Comparison of ENCODE assay signal across 1 cellular context in the genomic region with DNA sequence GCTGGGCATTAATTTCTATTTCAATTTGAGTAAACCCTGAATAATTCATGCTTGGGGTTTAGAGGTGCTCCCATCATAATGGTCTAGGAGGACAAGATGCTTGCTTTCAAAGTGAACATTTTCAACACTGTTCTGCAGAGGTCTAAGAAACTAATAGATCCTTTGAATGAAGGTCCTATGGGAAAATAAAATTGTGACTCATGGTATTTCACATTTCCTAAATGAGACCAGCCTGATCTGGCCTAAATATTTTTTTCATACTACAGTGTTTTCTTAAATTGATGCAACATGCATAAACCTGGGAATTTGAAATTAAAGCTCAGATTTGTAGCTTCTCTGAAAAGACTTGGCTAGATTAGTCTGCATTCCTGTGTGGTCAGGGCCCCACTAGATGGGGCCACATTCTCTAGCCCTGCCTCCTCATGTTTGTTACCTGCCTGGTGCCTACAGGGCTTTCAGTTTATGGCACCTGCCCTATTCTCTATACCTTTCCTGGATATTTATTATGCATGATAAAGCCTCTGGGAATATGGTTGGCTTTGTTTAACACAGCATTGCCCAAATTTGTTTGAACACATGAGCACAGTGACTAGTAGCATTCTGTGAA.
TF ChIP-seq lines count a peak whose summit lies in the region.

No MANE protein-coding gene starts in this region.

TF ChIP-seq in GM23338, 12 proteins besides CTCF, POLR2A, EP300 and RAD21 (continued from another document):
- TF ChIP-seq, protein P1, sequence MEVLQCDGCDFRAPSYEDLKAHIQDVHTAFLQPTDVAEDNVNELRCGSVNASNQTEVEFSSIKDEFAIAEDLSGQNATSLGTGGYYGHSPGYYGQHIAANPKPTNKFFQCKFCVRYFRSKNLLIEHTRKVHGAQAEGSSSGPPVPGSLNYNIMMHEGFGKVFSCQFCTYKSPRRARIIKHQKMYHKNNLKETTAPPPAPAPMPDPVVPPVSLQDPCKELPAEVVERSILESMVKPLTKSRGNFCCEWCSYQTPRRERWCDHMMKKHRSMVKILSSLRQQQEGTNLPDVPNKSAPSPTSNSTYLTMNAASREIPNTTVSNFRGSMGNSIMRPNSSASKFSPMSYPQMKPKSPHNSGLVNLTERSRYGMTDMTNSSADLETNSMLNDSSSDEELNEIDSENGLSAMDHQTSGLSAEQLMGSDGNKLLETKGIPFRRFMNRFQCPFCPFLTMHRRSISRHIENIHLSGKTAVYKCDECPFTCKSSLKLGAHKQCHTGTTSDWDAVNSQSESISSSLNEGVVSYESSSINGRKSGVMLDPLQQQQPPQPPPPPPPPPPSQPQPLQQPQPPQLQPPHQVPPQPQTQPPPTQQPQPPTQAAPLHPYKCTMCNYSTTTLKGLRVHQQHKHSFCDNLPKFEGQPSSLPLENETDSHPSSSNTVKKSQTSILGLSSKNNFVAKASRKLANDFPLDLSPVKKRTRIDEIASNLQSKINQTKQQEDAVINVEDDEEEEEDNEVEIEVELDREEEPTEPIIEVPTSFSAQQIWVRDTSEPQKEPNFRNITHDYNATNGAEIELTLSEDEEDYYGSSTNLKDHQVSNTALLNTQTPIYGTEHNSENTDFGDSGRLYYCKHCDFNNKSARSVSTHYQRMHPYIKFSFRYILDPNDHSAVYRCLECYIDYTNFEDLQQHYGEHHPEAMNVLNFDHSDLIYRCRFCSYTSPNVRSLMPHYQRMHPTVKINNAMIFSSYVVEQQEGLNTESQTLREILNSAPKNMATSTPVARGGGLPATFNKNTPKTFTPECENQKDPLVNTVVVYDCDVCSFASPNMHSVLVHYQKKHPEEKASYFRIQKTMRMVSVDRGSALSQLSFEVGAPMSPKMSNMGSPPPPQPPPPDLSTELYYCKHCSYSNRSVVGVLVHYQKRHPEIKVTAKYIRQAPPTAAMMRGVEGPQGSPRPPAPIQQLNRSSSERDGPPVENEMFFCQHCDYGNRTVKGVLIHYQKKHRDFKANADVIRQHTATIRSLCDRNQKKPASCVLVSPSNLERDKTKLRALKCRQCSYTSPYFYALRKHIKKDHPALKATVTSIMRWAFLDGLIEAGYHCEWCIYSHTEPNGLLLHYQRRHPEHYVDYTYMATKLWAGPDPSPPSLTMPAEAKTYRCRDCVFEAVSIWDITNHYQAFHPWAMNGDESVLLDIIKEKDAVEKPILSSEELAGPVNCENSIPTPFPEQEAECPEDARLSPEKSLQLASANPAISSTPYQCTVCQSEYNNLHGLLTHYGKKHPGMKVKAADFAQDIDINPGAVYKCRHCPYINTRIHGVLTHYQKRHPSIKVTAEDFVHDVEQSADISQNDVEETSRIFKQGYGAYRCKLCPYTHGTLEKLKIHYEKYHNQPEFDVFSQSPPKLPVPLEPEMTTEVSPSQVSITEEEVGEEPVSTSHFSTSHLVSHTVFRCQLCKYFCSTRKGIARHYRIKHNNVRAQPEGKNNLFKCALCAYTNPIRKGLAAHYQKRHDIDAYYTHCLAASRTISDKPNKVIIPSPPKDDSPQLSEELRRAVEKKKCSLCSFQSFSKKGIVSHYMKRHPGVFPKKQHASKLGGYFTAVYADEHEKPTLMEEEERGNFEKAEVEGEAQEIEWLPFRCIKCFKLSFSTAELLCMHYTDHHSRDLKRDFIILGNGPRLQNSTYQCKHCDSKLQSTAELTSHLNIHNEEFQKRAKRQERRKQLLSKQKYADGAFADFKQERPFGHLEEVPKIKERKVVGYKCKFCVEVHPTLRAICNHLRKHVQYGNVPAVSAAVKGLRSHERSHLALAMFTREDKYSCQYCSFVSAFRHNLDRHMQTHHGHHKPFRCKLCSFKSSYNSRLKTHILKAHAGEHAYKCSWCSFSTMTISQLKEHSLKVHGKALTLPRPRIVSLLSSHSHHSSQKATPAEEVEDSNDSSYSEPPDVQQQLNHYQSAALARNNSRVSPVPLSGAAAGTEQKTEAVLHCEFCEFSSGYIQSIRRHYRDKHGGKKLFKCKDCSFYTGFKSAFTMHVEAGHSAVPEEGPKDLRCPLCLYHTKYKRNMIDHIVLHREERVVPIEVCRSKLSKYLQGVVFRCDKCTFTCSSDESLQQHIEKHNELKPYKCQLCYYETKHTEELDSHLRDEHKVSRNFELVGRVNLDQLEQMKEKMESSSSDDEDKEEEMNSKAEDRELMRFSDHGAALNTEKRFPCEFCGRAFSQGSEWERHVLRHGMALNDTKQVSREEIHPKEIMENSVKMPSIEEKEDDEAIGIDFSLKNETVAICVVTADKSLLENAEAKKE (CRISPR knock-in tag; IDR thresholded peaks at IDR 0.05): no peak
- TF ChIP-seq ZNF331 (CRISPR knock-in tag; IDR thresholded peaks at IDR 0.05; ENCODE audit: low read depth) (no peak), CREB1 (CRISPR knock-in tag; IDR thresholded peaks at IDR 0.05; ENCODE audit: low read depth) (no peak)
- TF ChIP-seq, protein P2, sequence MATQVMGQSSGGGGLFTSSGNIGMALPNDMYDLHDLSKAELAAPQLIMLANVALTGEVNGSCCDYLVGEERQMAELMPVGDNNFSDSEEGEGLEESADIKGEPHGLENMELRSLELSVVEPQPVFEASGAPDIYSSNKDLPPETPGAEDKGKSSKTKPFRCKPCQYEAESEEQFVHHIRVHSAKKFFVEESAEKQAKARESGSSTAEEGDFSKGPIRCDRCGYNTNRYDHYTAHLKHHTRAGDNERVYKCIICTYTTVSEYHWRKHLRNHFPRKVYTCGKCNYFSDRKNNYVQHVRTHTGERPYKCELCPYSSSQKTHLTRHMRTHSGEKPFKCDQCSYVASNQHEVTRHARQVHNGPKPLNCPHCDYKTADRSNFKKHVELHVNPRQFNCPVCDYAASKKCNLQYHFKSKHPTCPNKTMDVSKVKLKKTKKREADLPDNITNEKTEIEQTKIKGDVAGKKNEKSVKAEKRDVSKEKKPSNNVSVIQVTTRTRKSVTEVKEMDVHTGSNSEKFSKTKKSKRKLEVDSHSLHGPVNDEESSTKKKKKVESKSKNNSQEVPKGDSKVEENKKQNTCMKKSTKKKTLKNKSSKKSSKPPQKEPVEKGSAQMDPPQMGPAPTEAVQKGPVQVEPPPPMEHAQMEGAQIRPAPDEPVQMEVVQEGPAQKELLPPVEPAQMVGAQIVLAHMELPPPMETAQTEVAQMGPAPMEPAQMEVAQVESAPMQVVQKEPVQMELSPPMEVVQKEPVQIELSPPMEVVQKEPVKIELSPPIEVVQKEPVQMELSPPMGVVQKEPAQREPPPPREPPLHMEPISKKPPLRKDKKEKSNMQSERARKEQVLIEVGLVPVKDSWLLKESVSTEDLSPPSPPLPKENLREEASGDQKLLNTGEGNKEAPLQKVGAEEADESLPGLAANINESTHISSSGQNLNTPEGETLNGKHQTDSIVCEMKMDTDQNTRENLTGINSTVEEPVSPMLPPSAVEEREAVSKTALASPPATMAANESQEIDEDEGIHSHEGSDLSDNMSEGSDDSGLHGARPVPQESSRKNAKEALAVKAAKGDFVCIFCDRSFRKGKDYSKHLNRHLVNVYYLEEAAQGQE (IDR thresholded peaks at IDR 0.05; ENCODE audit: unreplicated experiment): no peak
- TF ChIP-seq, protein P3, sequence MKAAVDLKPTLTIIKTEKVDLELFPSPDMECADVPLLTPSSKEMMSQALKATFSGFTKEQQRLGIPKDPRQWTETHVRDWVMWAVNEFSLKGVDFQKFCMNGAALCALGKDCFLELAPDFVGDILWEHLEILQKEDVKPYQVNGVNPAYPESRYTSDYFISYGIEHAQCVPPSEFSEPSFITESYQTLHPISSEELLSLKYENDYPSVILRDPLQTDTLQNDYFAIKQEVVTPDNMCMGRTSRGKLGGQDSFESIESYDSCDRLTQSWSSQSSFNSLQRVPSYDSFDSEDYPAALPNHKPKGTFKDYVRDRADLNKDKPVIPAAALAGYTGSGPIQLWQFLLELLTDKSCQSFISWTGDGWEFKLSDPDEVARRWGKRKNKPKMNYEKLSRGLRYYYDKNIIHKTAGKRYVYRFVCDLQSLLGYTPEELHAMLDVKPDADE (IDR thresholded peaks at IDR 0.05): no peak
